ENCODE assay signal across 28 cellular contexts in genomic region chr13:52359534-52359933, GRCh38. TPM values are rescaled to one million over a fixed set of nuclear protein-coding genes. Genes with fewer than 3 reads are reported as not detected.
A peak's percentile ranks its signal among the peaks of the same experiment; 100 is the strongest.
DNase-seq lines count a peak whose midpoint lies in the region; ATAC-seq and TF ChIP-seq lines count a peak whose summit lies in the region.
"Had no signal": no experiment of that assay in that cellular context is flagged by ENCODE, and none has a peak within 500 bp of the region (broad histone marks: within the 10 kb centered on the region; RNA-seq: fewer than 3 reads in every experiment).

No MANE protein-coding gene starts in this region.

- DNase-seq in NCI-H2171 treated with DMSO at 0.1 percent for 48 hours (lab: John Stamatoyannopoulos, UW), result peak; percentile 30
- DNase-seq in NCI-H2171 (lab: John Stamatoyannopoulos, UW), result no peak
- DNase-seq in adipocyte (ENCODE audit: low read depth), result peak; percentile 69
- no peak for DNase-seq in left ventricle myocardium inferior
- DNase-seq in skeletal muscle cell (ENCODE audit: low read depth), result peak; percentile 69
- DNase-seq in GM13976 (ENCODE audit: low spot score), result no peak
- DNase-seq: activated CD4-positive, alpha-beta T cell treated with anti-CD3 and anti-CD28 coated beads for 36 hours; activated CD8-positive, alpha-beta T cell treated with anti-CD3 and anti-CD28 coated beads, Interleukin-2, amount 10 ng/mL, durations not matched to agents 7 days and 5 days; activated T-cell treated with anti-CD3 and anti-CD28 coated beads for 4 hours; AML-193; caudate nucleus; CD4-positive, alpha-beta T cell; esophagus squamous epithelium; glutamatergic neuron; H9; islet precursor cell; mammary epithelial cell; MG63; NCI-H2081 treated with DMSO at 0.1 percent for 48 hours; NCI-H82; posterior cingulate gyrus; sigmoid colon; stimulated activated naive CD4-positive, alpha-beta T cell had no signal

- intact Hi-C loops in left ventricle myocardium inferior (cut with micrococcal nuclease), result no loop called here

- no peak for ATAC-seq in HG03571 (IDR thresholded peaks at IDR 0.05; ENCODE audit: unreplicated experiment)
- no peak for ATAC-seq in HG02642 (IDR thresholded peaks at IDR 0.05; ENCODE audit: poor library complexity, unreplicated experiment)
- ATAC-seq: activated CD4-positive, alpha-beta T cell treated with anti-CD3 and anti-CD28 coated beads for 36 hours; activated CD8-positive, alpha-beta T cell treated with anti-CD3 and anti-CD28 coated beads, Interleukin-2, amount 10 ng/mL, durations not matched to agents 7 days and 5 days; K562 had no signal

- H3K9ac ChIP-seq in adipocyte (ENCODE audit: low read length), result no peak overlapping the region

- H3K36me3 ChIP-seq in adipocyte (ENCODE audit: control insufficient read depth, insufficient read depth, low read length, severe bottlenecking) (no peaks in the 10 kb centered on the region), left ventricle myocardium inferior (no peaks in the 10 kb centered on the region)
- H3K36me3 ChIP-seq: esophagus squamous epithelium, MG63, sigmoid colon, suprapubic skin had no signal

- H3K27me3 ChIP-seq in adipocyte (replicated peaks; ENCODE audit: control insufficient read depth, insufficient read depth, low read length) (no peaks in the 10 kb centered on the region), left ventricle myocardium inferior (ENCODE audit: low read depth) (no peaks in the 10 kb centered on the region)
- H3K27me3 ChIP-seq: esophagus squamous epithelium, MG63, sigmoid colon, suprapubic skin had no signal

- H3K4me1 ChIP-seq in adipocyte (ENCODE audit: control insufficient read depth, insufficient read depth, low read length) (peaks cover 16% of the 10 kb centered on the region), left ventricle myocardium inferior (no peaks in the 10 kb centered on the region)
- H3K4me1 ChIP-seq: esophagus squamous epithelium, sigmoid colon, suprapubic skin had no signal

- no peaks in the 10 kb centered on the region for H3K9me3 ChIP-seq in adipocyte (ENCODE audit: control insufficient read depth, low read length)
- H3K9me3 ChIP-seq in left ventricle myocardium inferior (replicated peaks), result no peaks in the 10 kb centered on the region
- H3K9me3 ChIP-seq: esophagus squamous epithelium, MG63, sigmoid colon, suprapubic skin had no signal

- peak overlapping the region; percentile 1 for H3K27ac ChIP-seq in left ventricle myocardium inferior (replicated peaks)
- H3K27ac ChIP-seq: 22Rv1, esophagus squamous epithelium, sigmoid colon, suprapubic skin had no signal

- TF ChIP-seq CTCF in left ventricle myocardium inferior (IDR thresholded peaks at IDR 0.05; ENCODE audit: borderline replicate concordance) (no peak), GM13976 (IDR thresholded peaks at IDR 0.05; ENCODE audit: borderline replicate concordance, control extremely low read depth, extremely low read depth, insufficient read depth, missing control alignments) (no peak)

- H3K4me3 ChIP-seq in adipocyte (ENCODE audit: low read length), result no peak overlapping the region
- no peak overlapping the region for H3K4me3 ChIP-seq in left ventricle myocardium inferior
- H3K4me3 ChIP-seq in skeletal muscle cell (ENCODE audit: low read depth, low read length), result no peak overlapping the region
- H3K4me3 ChIP-seq: esophagus squamous epithelium, K562, MG63, sigmoid colon, suprapubic skin had no signal

- in situ Hi-C loops in GM13976 (cut with MboI; ENCODE audit: low sequenced_read_pairs, unreplicated experiment), result no loop called here

RNA-seq across cellular contexts. Expression of gene THSD1, which starts 46.4 kb away (rescaled TPM):
- 4.2 TPM for total RNA-seq in left ventricle myocardium inferior

Comparison
In these comparisons a context has a peak if more than half of its experiments do, and no peak if none do; other contexts are left out.
1. DNase-seq: peak in NCI-H2171 treated with DMSO at 0.1 percent for 48 hours (single experiment), adipocyte (single experiment) and skeletal muscle cell (single experiment); none in NCI-H2171 (single experiment), left ventricle myocardium inferior (single experiment) and GM13976 (single experiment).